In the genomic region with DNA sequence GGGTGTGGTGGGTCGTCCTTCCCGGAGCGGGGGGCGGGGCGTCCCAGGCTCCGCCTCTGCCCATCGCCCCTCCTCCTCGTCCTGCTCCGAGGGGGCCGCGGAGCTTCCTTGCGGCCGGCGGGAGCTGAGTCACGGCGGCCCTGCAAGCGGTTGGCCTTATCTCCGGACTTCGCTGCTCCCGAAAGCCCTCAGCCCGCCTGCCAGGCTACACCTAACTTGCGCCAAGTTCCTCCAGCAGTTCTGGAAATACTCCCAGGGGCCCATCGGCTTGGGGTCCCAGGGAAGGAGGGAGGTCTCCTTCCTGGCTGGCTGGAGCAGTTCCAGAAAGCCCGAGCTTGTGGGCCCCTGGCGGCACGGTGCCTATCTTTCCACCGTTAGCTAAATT, we compare ENCODE assay signal across 8 cellular contexts.
DNase-seq lines count a peak whose midpoint lies in the region; ATAC-seq and TF ChIP-seq lines count a peak whose summit lies in the region.

No MANE protein-coding gene starts in this region.

- H3K4me3 ChIP-seq in epithelial cell of esophagus (ENCODE audit: low read length), result peak overlapping the region; percentile 37

- DNase-seq in AG20443 (ENCODE audit: low spot score), result peak; percentile 98
- peak; percentile 30 for DNase-seq in NCI-H82 treated with DMSO at 0.1 percent for 48 hours (lab: John Stamatoyannopoulos, UW; ENCODE audit: unreplicated experiment)
- DNase-seq in activated T-cell treated with anti-CD3 and anti-CD28 coated beads for 24 hours (ENCODE audit: low read depth), result peak; percentile 38
- DNase-seq in epithelial cell of esophagus (ENCODE audit: low read depth), result peak; percentile 86
- DNase-seq in midbrain (lab: John Stamatoyannopoulos, UW), result peak; percentile 77
- DNase-seq in stimulated activated CD8-positive, alpha-beta memory T cell treated with anti-CD3 and anti-CD28 coated beads, Interleukin-7, amount 100 ng/mL, for 48 hours (ENCODE audit: extremely low read depth in 1 of 2, low read depth in 1 of 2), result peak; percentile 38 to 51

- ATAC-seq in GM18873 (IDR thresholded peaks at IDR 0.05; ENCODE audit: low FRiP score, unreplicated experiment) (peak; percentile 48), HG03139 (IDR thresholded peaks at IDR 0.05; ENCODE audit: unreplicated experiment) (peak; percentile 77)

- TF ChIP-seq CTCF in epithelial cell of esophagus (IDR thresholded peaks at IDR 0.05; ENCODE audit: insufficient read depth, low read depth, low read length, missing control alignments), result no peak

Comparison
In these comparisons a context has a peak if more than half of its experiments do, and no peak if none do; other contexts are left out.
1. Peak in every context shown above with its lines: DNase-seq, ATAC-seq and H3K4me3 ChIP-seq.
2. DNase-seq: peak in every context shown above with its lines; median percentile 98 in AG20443; 86 in epithelial cell of esophagus; 77 in midbrain; 44 in stimulated activated CD8-positive, alpha-beta memory T cell treated with anti-CD3 and anti-CD28 coated beads, Interleukin-7, amount 100 ng/mL, for 48 hours; 38 in activated T-cell treated with anti-CD3 and anti-CD28 coated beads for 24 hours; 30 in NCI-H82 treated with DMSO at 0.1 percent for 48 hours.